24 cellular contexts compared by ENCODE assay signal in genomic region chr11:40029406-40029805, GRCh38.
DNase-seq lines count a peak whose midpoint lies in the region; ATAC-seq and TF ChIP-seq lines count a peak whose summit lies in the region.
"Had no signal": no experiment of that assay in that cellular context is flagged by ENCODE, and none has a peak within 500 bp of the region (broad histone marks: within the 10 kb centered on the region; RNA-seq: fewer than 3 reads in every experiment).

No MANE protein-coding gene starts in this region.

- H3K9me3 Mint-ChIP-seq in progenitor cell of endocrine pancreas (ENCODE audit: low read depth) = peaks cover 6% of the 10 kb centered on the region

- DNase-seq in Caki2 (ENCODE audit: low read depth) (peak; percentile 0), Panc1 (ENCODE audit: low read depth, low spot score) (no peak), kidney epithelial cell (ENCODE audit: low read depth) (no peak), progenitor cell of endocrine pancreas (ENCODE audit: low spot score, unreplicated experiment) (no peak), C1 segment of cervical spinal cord (lab: John Stamatoyannopoulos, UW) (no peak), NCI-H2171 (lab: John Stamatoyannopoulos, UW) (no peak)
- DNase-seq: activated CD8-positive, alpha-beta T cell treated with anti-CD3 and anti-CD28 coated beads for 36 hours; activated naive CD4-positive, alpha-beta T cell treated with anti-CD3 and anti-CD28 coated beads for 36 hours; activated T-cell treated with anti-CD3 and anti-CD28 coated beads for 4 hours; amniotic stem cell; DMS 273 treated with DMSO at 0.1 percent for 48 hours; GDM1; NCI-H1694 treated with DMSO at 0.1 percent for 48 hours; NCI-H526 treated with DMSO at 0.1 percent for 48 hours; pancreas; stimulated activated CD4-positive, alpha-beta T cell treated with anti-CD3 and anti-CD28 coated beads, Interleukin-1b, Interleukin-23, amount 100 ng/mL, for 48 hours; T-helper 9 cell had no signal

- no peaks in the 10 kb centered on the region for H3K27me3 Mint-ChIP-seq in progenitor cell of endocrine pancreas
- H3K27me3 Mint-ChIP-seq: activated CD8-positive, alpha-beta T cell treated with anti-CD3 and anti-CD28 coated beads for 36 hours; dendritic cell treated with granulocyte-macrophage colony-stimulating factor and Interleukin-4, amounts not matched to agents 40 ng/mL and 50 ng/mL, for 4 days; natural killer cell treated with Interleukin-12 subunit alpha and Interleukin-12 subunit beta and Interleukin-15 and Interleukin-18, amount 100 ng/mL, for 72 hours had no signal

- no peaks in the 10 kb centered on the region for H3K4me1 ChIP-seq in Panc1 (ENCODE audit: control insufficient read depth, insufficient read depth, low read length)
- H3K4me1 ChIP-seq: pancreas, suprapubic skin had no signal

- CTCF ChIA-PET in Panc1 (lab: Charles Lee) = interaction anchor here (0.7 kb wide), 1 partner anchor 94 kb away, joined by 14 read pairs; no protein-coding TSS in a partner anchor

- no peaks in the 10 kb centered on the region for H3K36me3 ChIP-seq in Panc1 (ENCODE audit: control insufficient read depth, insufficient read depth, low read length)
- no peaks in the 10 kb centered on the region for H3K36me3 ChIP-seq in kidney epithelial cell (ENCODE audit: control insufficient read depth, insufficient read depth, low read length)
- H3K36me3 ChIP-seq: pancreas, suprapubic skin had no signal

- no TSS peak for BruUV-seq in Panc1 (replicated peaks; lab: Mats Ljungman, UMichigan)

- H3K36me3 Mint-ChIP-seq in progenitor cell of endocrine pancreas (ENCODE audit: insufficient read depth) = no peaks in the 10 kb centered on the region

- ATAC-seq in Panc1 (no peak), GM18511 (IDR thresholded peaks at IDR 0.05; ENCODE audit: unreplicated experiment) (no peak), GM19324 (IDR thresholded peaks at IDR 0.05; ENCODE audit: low FRiP score, unreplicated experiment) (no peak)
- ATAC-seq: activated CD8-positive, alpha-beta T cell treated with anti-CD3 and anti-CD28 coated beads for 36 hours; K562; natural killer cell treated with Interleukin-12 subunit alpha and Interleukin-12 subunit beta and Interleukin-15 and Interleukin-18, amount 100 ng/mL, for 72 hours; pancreas; Right ventricle myocardium inferior had no signal

- H3K27me3 ChIP-seq in Panc1 (ENCODE audit: control insufficient read depth, insufficient read depth, low read length) = no peaks in the 10 kb centered on the region; the same call in 1 of the 2 replicates
- no peaks in the 10 kb centered on the region for H3K27me3 ChIP-seq in kidney epithelial cell (ENCODE audit: control insufficient read depth, insufficient read depth, low read length)
- H3K27me3 ChIP-seq: pancreas, suprapubic skin had no signal

- no peaks in the 10 kb centered on the region for H3K9me3 ChIP-seq in Panc1 (ENCODE audit: control insufficient read depth, insufficient read depth, low read depth, low read length)
- H3K9me3 ChIP-seq: pancreas, suprapubic skin had no signal

- in situ Hi-C loops in Caki2 (cut with HindIII; ENCODE audit: low pct_unique_long_range_greater_than_20kb, low sequenced_read_pairs) = no loop called here
- in situ Hi-C loops in Panc1 (cut with HindIII; ENCODE audit: low pct_unique_long_range_greater_than_20kb, low sequenced_read_pairs) = no loop called here

- TF ChIP-seq CTCF in Panc1 (IDR thresholded peaks at IDR 0.05) (no peak), kidney epithelial cell (IDR thresholded peaks at IDR 0.05; ENCODE audit: insufficient read depth, low read length, poor library complexity, severe bottlenecking) (no peak), progenitor cell of endocrine pancreas (IDR thresholded peaks at IDR 0.05; ENCODE audit: unreplicated experiment) (no peak)

- H3K4me1 Mint-ChIP-seq in progenitor cell of endocrine pancreas (ENCODE audit: low read depth) = peaks cover 17% of the 10 kb centered on the region

- H3K27ac Mint-ChIP-seq in progenitor cell of endocrine pancreas = peak overlapping the region; percentile 21
- H3K27ac Mint-ChIP-seq: activated CD8-positive, alpha-beta T cell treated with anti-CD3 and anti-CD28 coated beads for 36 hours; activated naive CD4-positive, alpha-beta T cell treated with anti-CD3 and anti-CD28 coated beads for 36 hours; dendritic cell treated with granulocyte-macrophage colony-stimulating factor and Interleukin-4, amounts not matched to agents 40 ng/mL and 50 ng/mL, for 4 days; natural killer cell treated with Interleukin-12 subunit alpha and Interleukin-12 subunit beta and Interleukin-15 and Interleukin-18, amount 100 ng/mL, for 72 hours had no signal

- intact Hi-C loops in Panc1 (cut with micrococcal nuclease; ENCODE audit: unreplicated experiment) = no loop called here

- H3K27ac ChIP-seq in Panc1 (ENCODE audit: low read length) = no peak overlapping the region
- H3K27ac ChIP-seq: pancreas, suprapubic skin had no signal

- POLR2A ChIA-PET in Panc1 (lab: Charles Lee) = no interaction called here

- H3K4me3 ChIP-seq in Panc1 (ENCODE audit: low read depth in 2 of 2, low read length in 2 of 2) = peak overlapping the region; percentile 14 to 33; a peak in 3 of 4 replicates
- peak overlapping the region; percentile 37 for H3K4me3 ChIP-seq in kidney epithelial cell (ENCODE audit: low read depth, low read length)
- H3K4me3 ChIP-seq: K562, pancreas, suprapubic skin had no signal

- H3K4me3 Mint-ChIP-seq in progenitor cell of endocrine pancreas (ENCODE audit: low read depth) = no peak overlapping the region
- H3K4me3 Mint-ChIP-seq: activated CD8-positive, alpha-beta T cell treated with anti-CD3 and anti-CD28 coated beads for 36 hours; activated naive CD4-positive, alpha-beta T cell treated with anti-CD3 and anti-CD28 coated beads for 36 hours; dendritic cell treated with granulocyte-macrophage colony-stimulating factor and Interleukin-4, amounts not matched to agents 40 ng/mL and 50 ng/mL, for 4 days; natural killer cell treated with Interleukin-12 subunit alpha and Interleukin-12 subunit beta and Interleukin-15 and Interleukin-18, amount 100 ng/mL, for 72 hours had no signal
